8 cellular contexts compared by ENCODE assay signal in the genomic region with DNA sequence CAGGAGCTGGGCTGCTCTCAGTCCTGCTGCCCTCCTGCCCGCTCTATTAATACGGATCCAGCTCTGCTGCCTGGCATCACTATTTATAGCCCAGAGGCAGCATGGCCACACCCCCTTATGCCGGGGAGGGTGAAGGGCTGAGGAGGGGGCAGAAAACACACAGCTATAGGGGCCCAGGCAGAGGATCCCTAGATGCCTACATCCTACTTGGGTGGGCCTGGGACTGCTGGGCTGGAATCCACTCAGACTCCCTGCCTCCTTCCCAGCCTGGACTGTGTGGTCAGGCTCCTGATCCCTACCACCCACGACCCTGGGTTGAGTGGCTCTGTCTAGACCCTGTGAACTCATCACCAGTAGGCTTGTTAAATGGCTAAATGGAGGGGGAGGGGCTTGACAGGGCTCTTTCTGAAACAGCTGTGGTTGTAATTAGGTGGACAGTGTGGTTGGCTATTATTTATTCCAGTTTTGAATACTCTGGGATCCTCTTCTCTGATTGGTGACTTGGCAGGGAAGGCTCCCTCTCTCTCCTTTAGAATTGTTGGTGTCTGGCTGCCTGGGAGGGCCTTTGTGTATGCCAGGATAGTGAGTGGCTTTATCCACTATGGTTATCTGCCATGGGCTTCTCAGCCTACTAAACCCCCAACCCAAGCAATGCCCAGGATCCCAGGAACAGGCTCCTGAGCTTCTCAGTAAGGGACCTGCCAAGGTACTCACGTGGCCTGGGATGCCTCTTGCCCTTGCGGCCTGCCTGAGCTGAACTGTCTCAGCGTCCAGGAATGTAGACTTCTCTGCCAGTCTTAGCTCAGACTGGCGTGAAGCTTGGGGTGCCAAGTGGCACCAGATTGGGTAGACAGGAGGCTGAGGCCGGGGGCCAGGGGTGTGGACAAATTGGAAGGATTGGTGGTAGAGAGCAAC. TPM values are rescaled to one million over a fixed set of nuclear protein-coding genes. Genes with fewer than 3 reads are reported as not detected.
DNase-seq lines count a peak whose midpoint lies in the region; ATAC-seq and TF ChIP-seq lines count a peak whose summit lies in the region.
"Had no signal": no experiment of that assay in that cellular context is flagged by ENCODE, and none has a peak within 500 bp of the region (broad histone marks: within the 10 kb centered on the region; RNA-seq: fewer than 3 reads in every experiment).

No MANE protein-coding gene starts in this region.

- H3K27me3 ChIP-seq in RWPE2 (ENCODE audit: insufficient read depth, poor library complexity, severe bottlenecking): no peaks in the 10 kb centered on the region
- H3K27me3 ChIP-seq in CD4-positive, alpha-beta T cell (ENCODE audit: control insufficient read depth, insufficient read depth, low read length): peaks cover 9% of the 10 kb centered on the region

- POLR2A ChIA-PET in CD4-positive, alpha-beta T cell (lab: Charles Lee): interaction anchor here (0.5 to 0.6 kb wide), 2 partner anchors 25 to 39 kb away, joined by 3 to 4 read pairs; no protein-coding TSS in a partner anchor

- no peaks in the 10 kb centered on the region for H3K36me3 Mint-ChIP-seq in CD4-positive, alpha-beta T cell (ENCODE audit: low read depth)

- peak overlapping the region; percentile 66 for H3K4me3 ChIP-seq in RWPE2 (ENCODE audit: severe bottlenecking)
- peak overlapping the region in 1 of 2 donors; percentile 56 for H3K4me3 ChIP-seq in foreskin fibroblast (ENCODE audit: low read depth in 1 of 2, low read length in 2 of 2)

- intact Hi-C loops in posterior cingulate gyrus (cut with DNase I): no loop called here
- intact Hi-C loops in CD4-positive, alpha-beta T cell (cut with DNase I, micrococcal nuclease): no loop called here

- peak; percentile 84 for DNase-seq in HT-29 (ENCODE audit: low spot score)
- peak; percentile 96 for DNase-seq in RWPE2 (ENCODE audit: low spot score)
- DNase-seq in foreskin fibroblast: peak; percentile 69 to 76
- peak in 6 of 10 donors; percentile 39 to 92 (median 50) for DNase-seq in posterior cingulate gyrus
- DNase-seq in CD4-positive, alpha-beta T cell: no peak
- DNase-seq in NCI-H1694 (lab: John Stamatoyannopoulos, UW): no peak

- H3K4me3 Mint-ChIP-seq in CD4-positive, alpha-beta T cell: no peak overlapping the region

- CTCF ChIA-PET in CD4-positive, alpha-beta T cell (lab: Charles Lee): no interaction called here

- H3K27ac ChIP-seq in RWPE2 (ENCODE audit: poor library complexity, severe bottlenecking): peak overlapping the region; percentile 99
- H3K27ac ChIP-seq in CD4-positive, alpha-beta T cell (ENCODE audit: low read depth, low read length): no peak overlapping the region

- H3K27me3 Mint-ChIP-seq in CD4-positive, alpha-beta T cell: peaks cover 20% of the 10 kb centered on the region

- peaks cover 57% of the 10 kb centered on the region for H3K4me1 ChIP-seq in RWPE2 (ENCODE audit: insufficient read depth, poor library complexity, severe bottlenecking)

- H3K9me3 ChIP-seq in RWPE2 (ENCODE audit: severe bottlenecking): no peaks in the 10 kb centered on the region
- H3K9me3 ChIP-seq in CD4-positive, alpha-beta T cell (ENCODE audit: control insufficient read depth, low read length): no peaks in the 10 kb centered on the region

- H3K36me3 ChIP-seq in RWPE2 (ENCODE audit: low read depth): peaks cover 33% of the 10 kb centered on the region

- ATAC-seq in RWPE2 (ENCODE audit: low read depth) (peak; percentile 67), HG03139 (IDR thresholded peaks at IDR 0.05; ENCODE audit: unreplicated experiment) (no peak)
- ATAC-seq in CD4-positive, alpha-beta T cell (ENCODE audit: poor library complexity): no peak

- H3K27ac Mint-ChIP-seq in CD4-positive, alpha-beta T cell: no peak overlapping the region

- no peaks in the 10 kb centered on the region for H3K9me3 Mint-ChIP-seq in CD4-positive, alpha-beta T cell

- peaks cover 5% of the 10 kb centered on the region for H3K4me1 Mint-ChIP-seq in CD4-positive, alpha-beta T cell (ENCODE audit: low read depth)

- TF ChIP-seq CTCF in RWPE2 (IDR thresholded peaks at IDR 0.05; ENCODE audit: poor library complexity, severe bottlenecking) (no peak), foreskin fibroblast (IDR thresholded peaks at IDR 0.05; ENCODE audit: low read depth, low read length) (no peak)
- no peak for TF ChIP-seq CTCF in CD4-positive, alpha-beta T cell (IDR thresholded peaks at IDR 0.05)

RNA-seq across cellular contexts. Expression of gene PHLDB1, which starts 15.2 kb away (rescaled TPM):
- total RNA-seq in HT-29 (2014; rRNA removed; shearing (Covaris generic)): 207 and 215 TPM in 2 replicates
- total RNA-seq in CD4-positive, alpha-beta T cell: 1 to 10 TPM; 1.8 to 2.3 TPM

RNA-seq across cellular contexts. Expression of gene ARCN1, which starts 50.4 kb away (rescaled TPM):
- total RNA-seq in HT-29 (2014; rRNA removed; shearing (Covaris generic)): 79.4 and 84.9 TPM in 2 replicates
- 10 to 100 TPM; 73.7 to 78.6 TPM for total RNA-seq in CD4-positive, alpha-beta T cell

RNA-seq across cellular contexts. Expression of gene TREH, which starts 56.8 kb away (rescaled TPM):
- total RNA-seq in HT-29 (2014; rRNA removed; shearing (Covaris generic)): 0.05 TPM in 1 of 2 replicates, not detected in the other
- total RNA-seq in CD4-positive, alpha-beta T cell: not detected
- total RNA-seq: T-helper 2 cell treated with Interferon-gamma antibody and Interleukin-4, amounts not matched to agents 100 ng/mL and 5 ng/mL, for 36 hours had no signal

RNA-seq across cellular contexts. Expression of gene IFT46, which starts 56.9 kb away (rescaled TPM):
- 17.6 and 18.7 TPM in 2 replicates for total RNA-seq in HT-29 (2014; rRNA removed; shearing (Covaris generic))
- 1 to 10 TPM; 4.9 to 6.3 TPM for total RNA-seq in CD4-positive, alpha-beta T cell

Comparison
In these comparisons a context has a peak if more than half of its experiments do, and no peak if none do; other contexts are left out.
1. DNase-seq: peak in HT-29 (single experiment), RWPE2 (single experiment), foreskin fibroblast (2 of 2) and posterior cingulate gyrus (6 of 10); none in CD4-positive, alpha-beta T cell (0 of 10) and NCI-H1694 (single experiment).
2. RNA of gene PHLDB1, which starts 15.2 kb away (total RNA-seq): 207 to 215 TPM in HT-29; 1.8 to 2.3 TPM in CD4-positive, alpha-beta T cell; every median in the first group is over 10 times any median in the second.